ENCODE assay signal across 18 cellular contexts in genomic region chr2:17747684-17748452, GRCh38. TPM values are rescaled to one million over a fixed set of nuclear protein-coding genes. Genes with fewer than 3 reads are reported as not detected.
DNase-seq lines count a peak whose midpoint lies in the region; ATAC-seq and TF ChIP-seq lines count a peak whose summit lies in the region.
"Had no signal": no experiment of that assay in that cellular context is flagged by ENCODE, and none has a peak within 500 bp of the region (broad histone marks: within the 10 kb centered on the region; RNA-seq: fewer than 3 reads in every experiment).

No MANE protein-coding gene starts in this region.

- no peaks in the 10 kb centered on the region for H3K9me3 Mint-ChIP-seq in HFFc6
- H3K9me3 Mint-ChIP-seq: IgD-negative memory B cell, nephron had no signal

- POLR2A ChIA-PET in A673 (lab: Charles Lee; ENCODE audit: low non-redundant PET) = no interaction called here

- peak overlapping the region; percentile 76 for H3K27ac Mint-ChIP-seq in HFFc6

- TF ChIP-seq CTCF in A673 (conservative IDR thresholded peaks at IDR 0.05; ENCODE audit: low read depth, low read length) (no peak), HFFc6 (IDR thresholded peaks at IDR 0.05) (no peak)

- peaks cover 20% of the 10 kb centered on the region for H3K4me1 ChIP-seq in A673 (ENCODE audit: insufficient read depth, low read length, poor library complexity, severe bottlenecking)
- H3K4me1 ChIP-seq in iPS-18a (ENCODE audit: control insufficient read depth, low read depth, low read length) = peaks cover 35% of the 10 kb centered on the region

- intact Hi-C loops in A673 (cut with micrococcal nuclease; ENCODE audit: unreplicated experiment) = no loop called here

- no peak overlapping the region for H3K27ac ChIP-seq in A673 (ENCODE audit: low read depth, low read length, poor library complexity, severe bottlenecking)
- H3K27ac ChIP-seq in iPS-18a (ENCODE audit: low read length) = peak overlapping the region; percentile 48
- H3K27ac ChIP-seq: esophagus muscularis mucosa, hepatocyte, lower lobe of right lung, SK-N-MC, thoracic aorta, VCaP had no signal

- H3K4me3 ChIP-seq in A673 (ENCODE audit: low read depth, low read length, poor library complexity, severe bottlenecking) (no peak overlapping the region), iPS-18a (ENCODE audit: low read length) (peak overlapping the region; percentile 15)
- H3K4me3 ChIP-seq: esophagus muscularis mucosa, hepatocyte, lower lobe of right lung, SK-N-MC, thoracic aorta had no signal

- H3K9me3 ChIP-seq in A673 (ENCODE audit: low read depth, low read length, poor library complexity, severe bottlenecking) (no peaks in the 10 kb centered on the region), iPS-18a (ENCODE audit: control insufficient read depth, low read depth, low read length) (no peaks in the 10 kb centered on the region)
- H3K9me3 ChIP-seq: esophagus muscularis mucosa, lower lobe of right lung, thoracic aorta had no signal

- peaks cover 22% of the 10 kb centered on the region for H3K36me3 Mint-ChIP-seq in HFFc6 (ENCODE audit: low read depth)

- H3K27me3 Mint-ChIP-seq in HFFc6 (ENCODE audit: insufficient read depth) = no peaks in the 10 kb centered on the region
- H3K27me3 Mint-ChIP-seq: IgD-negative memory B cell had no signal

- H3K4me3 Mint-ChIP-seq in HFFc6 = no peak overlapping the region
- H3K4me3 Mint-ChIP-seq: IgD-negative memory B cell, nephron had no signal

- peaks cover 41% of the 10 kb centered on the region for H3K4me1 Mint-ChIP-seq in HFFc6 (ENCODE audit: low read depth)

- no TSS peak for BruUV-seq in A673 (replicated peaks; lab: Mats Ljungman, UMichigan)

- no peaks in the 10 kb centered on the region for H3K27me3 ChIP-seq in A673 (replicated peaks; ENCODE audit: insufficient read depth, low read depth, low read length, poor library complexity)
- H3K27me3 ChIP-seq in iPS-18a (ENCODE audit: control insufficient read depth, insufficient read depth, low read length) = no peaks in the 10 kb centered on the region
- H3K27me3 ChIP-seq: esophagus muscularis mucosa, hepatocyte had no signal

- peaks cover 9% of the 10 kb centered on the region for H3K36me3 ChIP-seq in A673 (ENCODE audit: insufficient read depth, low read length, poor library complexity, severe bottlenecking)
- H3K36me3 ChIP-seq in iPS-18a (ENCODE audit: control insufficient read depth, low read depth, low read length) = peaks cover 20% of the 10 kb centered on the region
- H3K36me3 ChIP-seq: thoracic aorta had no signal

- CTCF ChIA-PET in A673 (lab: Charles Lee) = no interaction called here

- no peak overlapping the region for H3K9ac ChIP-seq in iPS-18a (ENCODE audit: low read length)

- peak; percentile 4 for DNase-seq in A673 (ENCODE audit: low spot score)
- peak; percentile 70 for DNase-seq in HFFc6
- peak; percentile 53 for DNase-seq in amniotic epithelial cell (ENCODE audit: low read depth)
- no peak for DNase-seq in NCI-H1436 (lab: John Stamatoyannopoulos, UW)
- DNase-seq in T-helper 1 cell = no peak
- DNase-seq in NCI-H1694 treated with DMSO at 0.1 percent for 48 hours (lab: John Stamatoyannopoulos, UW) = no peak
- DNase-seq: lower lobe of right lung; NCI-H1105 treated with DMSO at 0.1 percent for 48 hours; stimulated activated CD4-positive, alpha-beta T cell treated with anti-CD3 and anti-CD28 coated beads, Interleukin-1b, Interleukin-23, amount 100 ng/mL, for 48 hours had no signal

- no peak for ATAC-seq in HG03571 (IDR thresholded peaks at IDR 0.05; ENCODE audit: unreplicated experiment)
- ATAC-seq: lower lobe of right lung had no signal

RNA-seq across cellular contexts. Expression of gene SMC6, which starts 5.7 kb away (rescaled TPM):
- total RNA-seq in A673 (2021) = 49.5 and 49.6 TPM in 2 replicates
- total RNA-seq in HFFc6 (2021; fragmentation: NEBNext Ultra II Directional; extraction: Animal tissue kit (Norgen Biotek cat#: 25700)) = 10 to 100 TPM; 13.4 to 17.6 (median 16.6) TPM

RNA-seq across cellular contexts. Expression of gene GEN1, which starts 6.1 kb away (rescaled TPM):
- 33.6 and 36.0 TPM in 2 replicates for total RNA-seq in A673 (2021)
- 10 to 100 TPM in 5 of 6 experiments, 1 to 10 TPM in 1; 9.8 to 16.5 (median 13.1) TPM for total RNA-seq in HFFc6 (2021; fragmentation: NEBNext Ultra II Directional; extraction: Animal tissue kit (Norgen Biotek cat#: 25700))

Comparison
In these comparisons a context has a peak if more than half of its experiments do, and no peak if none do; other contexts are left out.
1. DNase-seq: peak in A673 (single experiment), HFFc6 (single experiment) and amniotic epithelial cell (single experiment); none in NCI-H1436 (single experiment), T-helper 1 cell (0 of 5) and NCI-H1694 treated with DMSO at 0.1 percent for 48 hours (single experiment).